In genomic region chr5:66540078-66540477, GRCh38 we compare ENCODE assay signal across 21 cellular contexts. TPM values are rescaled to one million over a fixed set of nuclear protein-coding genes. Genes with fewer than 3 reads are reported as not detected.
A peak's percentile ranks its signal among the peaks of the same experiment; 100 is the strongest.
DNase-seq lines count a peak whose midpoint lies in the region; ATAC-seq, FAIRE-seq and TF ChIP-seq lines count a peak whose summit lies in the region.
"Had no signal": no experiment of that assay in that cellular context is flagged by ENCODE, and none has a peak within 500 bp of the region (broad histone marks: within the 10 kb centered on the region; RNA-seq: fewer than 3 reads in every experiment).

No MANE protein-coding gene starts in this region.

- no peaks in the 10 kb centered on the region for H3K36me3 Mint-ChIP-seq in activated naive CD4-positive, alpha-beta T cell treated with anti-CD3 and anti-CD28 coated beads for 36 hours (ENCODE audit: low read depth)
- no peaks in the 10 kb centered on the region for H3K36me3 Mint-ChIP-seq in activated naive CD4-positive, alpha-beta T cell treated with anti-CD3 and anti-CD28 coated beads, Interleukin-2, amount 10 ng/mL, durations not matched to agents 7 days and 5 days
- peaks cover 0 to 2% of the 10 kb centered on the region in 2 donors for H3K36me3 Mint-ChIP-seq in stimulated activated naive B cell treated with anti-CD40 and anti-IgM and Interleukin-4, amounts not matched to agents 10 μg/mL and 1 μg/mL and 100 μg/mL, for 72 hours

- H3K9me3 Mint-ChIP-seq in activated naive CD4-positive, alpha-beta T cell treated with anti-CD3 and anti-CD28 coated beads for 36 hours: no peaks in the 10 kb centered on the region
- no peaks in the 10 kb centered on the region for H3K9me3 Mint-ChIP-seq in activated naive CD4-positive, alpha-beta T cell treated with anti-CD3 and anti-CD28 coated beads, Interleukin-2, amount 10 ng/mL, durations not matched to agents 7 days and 5 days
- peaks cover 1 to 4% of the 10 kb centered on the region in 2 donors for H3K9me3 Mint-ChIP-seq in stimulated activated naive B cell treated with anti-CD40 and anti-IgM and Interleukin-4, amounts not matched to agents 10 μg/mL and 1 μg/mL and 100 μg/mL, for 72 hours
- H3K9me3 Mint-ChIP-seq: dendritic cell treated with granulocyte-macrophage colony-stimulating factor and Interleukin-4, amounts not matched to agents 40 ng/mL and 50 ng/mL, for 4 days had no signal

- intact Hi-C loops in activated naive CD4-positive, alpha-beta T cell treated with anti-CD3 and anti-CD28 coated beads for 36 hours (cut with micrococcal nuclease): loop anchor here (1.0 kb wide), 1 partner anchor 14 kb away; no protein-coding TSS in a partner anchor

- no peak overlapping the region for H3K4me3 ChIP-seq in bronchial epithelial cell (ENCODE audit: low read depth, low read length)
- H3K4me3 ChIP-seq: lung had no signal

- peaks cover 20% of the 10 kb centered on the region for H3K27me3 Mint-ChIP-seq in activated naive CD4-positive, alpha-beta T cell treated with anti-CD3 and anti-CD28 coated beads for 36 hours (ENCODE audit: low read depth)
- H3K27me3 Mint-ChIP-seq in activated naive CD4-positive, alpha-beta T cell treated with anti-CD3 and anti-CD28 coated beads, Interleukin-2, amount 10 ng/mL, durations not matched to agents 7 days and 5 days: no peaks in the 10 kb centered on the region
- H3K27me3 Mint-ChIP-seq in stimulated activated naive B cell treated with anti-CD40 and anti-IgM and Interleukin-4, amounts not matched to agents 10 μg/mL and 1 μg/mL and 100 μg/mL, for 72 hours: no peaks in the 10 kb centered on the region
- H3K27me3 Mint-ChIP-seq: dendritic cell treated with granulocyte-macrophage colony-stimulating factor and Interleukin-4, amounts not matched to agents 40 ng/mL and 50 ng/mL, for 4 days had no signal

- no peaks in the 10 kb centered on the region for H3K36me3 ChIP-seq in bronchial epithelial cell (ENCODE audit: control insufficient read depth, insufficient read depth, low read length)

- H3K4me3 Mint-ChIP-seq in activated naive CD4-positive, alpha-beta T cell treated with anti-CD3 and anti-CD28 coated beads for 36 hours: no peak overlapping the region
- H3K4me3 Mint-ChIP-seq in activated naive CD4-positive, alpha-beta T cell treated with anti-CD3 and anti-CD28 coated beads, Interleukin-2, amount 10 ng/mL, durations not matched to agents 7 days and 5 days: no peak overlapping the region
- no peak overlapping the region for H3K4me3 Mint-ChIP-seq in stimulated activated naive B cell treated with anti-CD40 and anti-IgM and Interleukin-4, amounts not matched to agents 10 μg/mL and 1 μg/mL and 100 μg/mL, for 72 hours
- H3K4me3 Mint-ChIP-seq: dendritic cell treated with granulocyte-macrophage colony-stimulating factor and Interleukin-4, amounts not matched to agents 40 ng/mL and 50 ng/mL, for 4 days; H9 had no signal

- ATAC-seq in stimulated activated naive B cell treated with anti-CD40 and anti-IgM and Interleukin-4, amounts not matched to agents 10 μg/mL and 1 μg/mL and 100 μg/mL, for 72 hours (replicated peaks): peak; percentile 82 to 85
- ATAC-seq in HG02884 (IDR thresholded peaks at IDR 0.05; ENCODE audit: unreplicated experiment): no peak
- ATAC-seq: Panc1 had no signal

- no peaks in the 10 kb centered on the region for H3K27me3 ChIP-seq in bronchial epithelial cell (ENCODE audit: control insufficient read depth, insufficient read depth, low read length)

- no peak for TF ChIP-seq CTCF in bronchial epithelial cell (IDR thresholded peaks at IDR 0.05; ENCODE audit: insufficient read depth, low read length, severe bottlenecking)

- H3K4me1 Mint-ChIP-seq in activated naive CD4-positive, alpha-beta T cell treated with anti-CD3 and anti-CD28 coated beads for 36 hours (ENCODE audit: low read depth): peaks cover 15% of the 10 kb centered on the region
- H3K4me1 Mint-ChIP-seq in activated naive CD4-positive, alpha-beta T cell treated with anti-CD3 and anti-CD28 coated beads, Interleukin-2, amount 10 ng/mL, durations not matched to agents 7 days and 5 days: no peaks in the 10 kb centered on the region
- H3K4me1 Mint-ChIP-seq in stimulated activated naive B cell treated with anti-CD40 and anti-IgM and Interleukin-4, amounts not matched to agents 10 μg/mL and 1 μg/mL and 100 μg/mL, for 72 hours: peaks cover 12 to 53% of the 10 kb centered on the region in 2 donors
- H3K4me1 Mint-ChIP-seq: H9 had no signal

- H3K27ac Mint-ChIP-seq in activated naive CD4-positive, alpha-beta T cell treated with anti-CD3 and anti-CD28 coated beads for 36 hours: no peak overlapping the region
- H3K27ac Mint-ChIP-seq in activated naive CD4-positive, alpha-beta T cell treated with anti-CD3 and anti-CD28 coated beads, Interleukin-2, amount 10 ng/mL, durations not matched to agents 7 days and 5 days: no peak overlapping the region
- H3K27ac Mint-ChIP-seq in stimulated activated naive B cell treated with anti-CD40 and anti-IgM and Interleukin-4, amounts not matched to agents 10 μg/mL and 1 μg/mL and 100 μg/mL, for 72 hours: no peak overlapping the region
- H3K27ac Mint-ChIP-seq: dendritic cell treated with granulocyte-macrophage colony-stimulating factor and Interleukin-4, amounts not matched to agents 40 ng/mL and 50 ng/mL, for 4 days; H9 had no signal

- no peak for FAIRE-seq in bronchial epithelial cell (lab: Jason Lieb, UNC)

- CTCF ChIA-PET in activated naive CD4-positive, alpha-beta T cell treated with anti-CD3 and anti-CD28 coated beads for 36 hours (lab: Charles Lee): interaction anchor here (0.5 to 1.4 kb wide), 5 partner anchors 13 to 714 kb away, joined by 3 to 7 read pairs (median 3); no protein-coding TSS in a partner anchor
- CTCF ChIA-PET in activated naive CD4-positive, alpha-beta T cell treated with anti-CD3 and anti-CD28 coated beads, Interleukin-2, amount 10 ng/mL, durations not matched to agents 7 days and 5 days (lab: Charles Lee): interaction anchor here (1.0 kb wide), 1 partner anchor 58 kb away, joined by 3 read pairs; no protein-coding TSS in a partner anchor

- peak; percentile 35 for DNase-seq in activated naive CD4-positive, alpha-beta T cell treated with anti-CD3 and anti-CD28 coated beads for 36 hours
- no peak for DNase-seq in activated naive CD4-positive, alpha-beta T cell treated with anti-CD3 and anti-CD28 coated beads, Interleukin-2, amount 10 ng/mL, durations not matched to agents 7 days and 5 days
- peak; percentile 62 for DNase-seq in M059J (ENCODE audit: low read depth)
- peak; percentile 94 for DNase-seq in bronchial epithelial cell (ENCODE audit: low read depth)
- no peak for DNase-seq in stimulated activated naive B cell treated with anti-CD40 and anti-IgM and Interleukin-4, amounts not matched to agents 10 μg/mL and 1 μg/mL and 100 μg/mL, for 72 hours
- DNase-seq in cerebellar nuclear complex (lab: John Stamatoyannopoulos, UW): no peak
- DNase-seq: ACHN; activated CD4-positive, alpha-beta T cell treated with anti-CD3 and anti-CD28 coated beads, Interleukin-2, amount 50 U/mL, for 1 hour; activated gamma-delta T cell treated with Interleukin-2 at 50 U/mL for 16 hours; amygdala; COR-L47; DMS79 treated with DMSO at 0.1 percent for 48 hours; H9; Karpas-422; NCI-H1694 treated with DMSO at 0.1 percent for 48 hours; NCI-H2171 treated with DMSO at 0.1 percent for 48 hours; posterior cingulate gyrus had no signal

RNA-seq across cellular contexts. Expression of gene MAST4, which starts 56.1 kb away (rescaled TPM):
- total RNA-seq in activated naive CD4-positive, alpha-beta T cell treated with anti-CD3 and anti-CD28 coated beads for 36 hours: 10 to 100 TPM; 27.7 to 28.8 TPM
- 5.7 and 6.8 TPM in 2 replicates for total RNA-seq in M059J (2014; rRNA removed; shearing (Covaris generic))
- 10.3 and 21.1 TPM in 2 replicates for total RNA-seq in bronchial epithelial cell

Comparison
In these comparisons a context has a peak if more than half of its experiments do, and no peak if none do; other contexts are left out.
1. DNase-seq: peak in activated naive CD4-positive, alpha-beta T cell treated with anti-CD3 and anti-CD28 coated beads for 36 hours (single experiment), M059J (single experiment) and bronchial epithelial cell (single experiment); none in activated naive CD4-positive, alpha-beta T cell treated with anti-CD3 and anti-CD28 coated beads, Interleukin-2, amount 10 ng/mL, durations not matched to agents 7 days and 5 days (single experiment), stimulated activated naive B cell treated with anti-CD40 and anti-IgM and Interleukin-4, amounts not matched to agents 10 μg/mL and 1 μg/mL and 100 μg/mL, for 72 hours (single experiment) and cerebellar nuclear complex (0 of 2).